In genomic region chr4:25123236-25123635, GRCh38 we compare ENCODE assay signal across 11 cellular contexts. TPM values are rescaled to one million over a fixed set of nuclear protein-coding genes. Genes with fewer than 3 reads are reported as not detected.
DNase-seq lines count a peak whose midpoint lies in the region; ATAC-seq and TF ChIP-seq lines count a peak whose summit lies in the region.
"Had no signal": no experiment of that assay in that cellular context is flagged by ENCODE, and none has a peak within 500 bp of the region (broad histone marks: within the 10 kb centered on the region; RNA-seq: fewer than 3 reads in every experiment).

No MANE protein-coding gene starts in this region.

- no peaks in the 10 kb centered on the region for H3K4me1 Mint-ChIP-seq in CD14-positive monocyte

- DNase-seq in GM12864 (ENCODE audit: low read depth) = peak; percentile 42
- no peak for DNase-seq in PC-3
- DNase-seq in foreskin fibroblast = no peak
- DNase-seq in SJCRH30 = no peak
- DNase-seq in CD14-positive monocyte (ENCODE audit: low spot score) = no peak
- DNase-seq: mesendoderm, NCI-H1694 treated with DMSO at 0.1 percent for 48 hours had no signal

- no peaks in the 10 kb centered on the region for H3K9me2 ChIP-seq in PC-3 (replicated peaks; ENCODE audit: low read length)

- intact Hi-C loops in PC-3 (cut with micrococcal nuclease) = no loop called here
- intact Hi-C loops in CD14-positive monocyte (cut with micrococcal nuclease) = no loop called here

- no peak overlapping the region for H3K4me2 ChIP-seq in PC-3 (ENCODE audit: low read length)
- H3K4me2 ChIP-seq: BLaER1 treated with 17β-estradiol and CSF1 and Interleukin-3, amounts not matched to agents 10 nM and 100 nM had no signal

- no peaks in the 10 kb centered on the region for H4K20me1 ChIP-seq in PC-3 (ENCODE audit: low read length)
- H4K20me1 ChIP-seq: BLaER1 treated with 17β-estradiol and CSF1 and Interleukin-3, amounts not matched to agents 10 nM and 100 nM had no signal

- H3K4me3 ChIP-seq in GM12864 (ENCODE audit: low read depth, low read length) (no peak overlapping the region), PC-3 (ENCODE audit: low read length) (no peak overlapping the region), foreskin fibroblast (ENCODE audit: low read depth in 1 of 2, low read length in 2 of 2) (no peak overlapping the region), SJCRH30 (no peak overlapping the region)
- H3K4me3 ChIP-seq: BLaER1 treated with 17β-estradiol and CSF1 and Interleukin-3, amounts not matched to agents 10 nM and 100 nM had no signal

- no peaks in the 10 kb centered on the region for H3K27me3 ChIP-seq in PC-3 (ENCODE audit: low read length)
- no peaks in the 10 kb centered on the region; the same call in 1 of the 2 replicates for H3K27me3 ChIP-seq in SJCRH30
- H3K27me3 ChIP-seq: BLaER1 treated with 17β-estradiol and CSF1 and Interleukin-3, amounts not matched to agents 10 nM and 100 nM had no signal

- no peaks in the 10 kb centered on the region for H3K9me3 Mint-ChIP-seq in CD14-positive monocyte

- peaks cover 28 to 34% of the 10 kb centered on the region in 2 donors for H3K36me3 Mint-ChIP-seq in CD14-positive monocyte

- H3K9ac ChIP-seq in PC-3 (ENCODE audit: low read length) = no peak overlapping the region
- H3K9ac ChIP-seq: BLaER1 treated with 17β-estradiol and CSF1 and Interleukin-3, amounts not matched to agents 10 nM and 100 nM had no signal

- no TSS peak for BruUV-seq in PC-3 (replicated peaks; lab: Mats Ljungman, UMichigan)

- no peak overlapping the region for H3K4me3 Mint-ChIP-seq in CD14-positive monocyte

- no peaks in the 10 kb centered on the region for H3K36me3 ChIP-seq in PC-3 (ENCODE audit: low read depth, low read length)
- no peaks in the 10 kb centered on the region for H3K36me3 ChIP-seq in SJCRH30

- H3K27ac ChIP-seq in PC-3 (ENCODE audit: low read length) = no peak overlapping the region
- H3K27ac ChIP-seq in SJCRH30 = no peak overlapping the region
- H3K27ac ChIP-seq: BLaER1 treated with 17β-estradiol and CSF1 and Interleukin-3, amounts not matched to agents 10 nM and 100 nM had no signal

- POLR2A ChIA-PET in PC-3 (lab: Charles Lee; ENCODE audit: unreplicated experiment) = no interaction called here

- no peaks in the 10 kb centered on the region for H3K9me3 ChIP-seq in PC-3 (ENCODE audit: low read length)
- no peaks in the 10 kb centered on the region for H3K9me3 ChIP-seq in SJCRH30 (replicated peaks)
- H3K9me3 ChIP-seq: BLaER1 treated with 17β-estradiol and CSF1 and Interleukin-3, amounts not matched to agents 10 nM and 100 nM had no signal

- H3K27me3 Mint-ChIP-seq in CD14-positive monocyte (ENCODE audit: low read depth in 3 of 3) = peaks cover 0 to 3% (median 0%) of the 10 kb centered on the region in 3 donors

- no peak for TF ChIP-seq CTCF in GM12864 (IDR thresholded peaks at IDR 0.05; ENCODE audit: low read depth, low read length, missing control alignments)
- no peak for TF ChIP-seq CTCF in PC-3 (conservative IDR thresholded peaks at IDR 0.05; ENCODE audit: low read depth, low read length)
- TF ChIP-seq CTCF in foreskin fibroblast (IDR thresholded peaks at IDR 0.05; ENCODE audit: low read depth, low read length) = no peak
- no peak for TF ChIP-seq CTCF in CD14-positive monocyte (IDR thresholded peaks at IDR 0.05)

- no peaks in the 10 kb centered on the region for H3K79me2 ChIP-seq in PC-3 (ENCODE audit: low read length)

- CTCF ChIA-PET in PC-3 (lab: Charles Lee) = no interaction called here

- H2AFZ ChIP-seq in PC-3 (ENCODE audit: low read length) = no peak overlapping the region

- ATAC-seq in GM18870 (IDR thresholded peaks at IDR 0.05; ENCODE audit: unreplicated experiment) (peak; percentile 98), GM21737 (IDR thresholded peaks at IDR 0.05; ENCODE audit: unreplicated experiment) (peak; percentile 98), HG03175 (IDR thresholded peaks at IDR 0.05; ENCODE audit: unreplicated experiment) (peak; percentile 91), PC-3 (no peak)

- no peaks in the 10 kb centered on the region for H3K4me1 ChIP-seq in PC-3 (ENCODE audit: insufficient read depth, low read length)
- H3K4me1 ChIP-seq in SJCRH30 = peaks cover under 1% of the 10 kb centered on the region; the same call in 1 of the 2 replicates
- H3K4me1 ChIP-seq: BLaER1 treated with 17β-estradiol and CSF1 and Interleukin-3, amounts not matched to agents 10 nM and 100 nM had no signal

- H3F3A ChIP-seq in PC-3 (ENCODE audit: low read length, unreplicated experiment) = no peaks in the 10 kb centered on the region

- no peak overlapping the region for H3K27ac Mint-ChIP-seq in CD14-positive monocyte

RNA-seq across cellular contexts. Expression of gene SEPSECS, which starts 37.0 kb away (rescaled TPM):
- 3.1 and 5.2 TPM in 2 replicates for total RNA-seq in PC-3 (2014; rRNA removed)
- 7.3 and 7.6 TPM in 2 replicates for total RNA-seq in SJCRH30 (2014; rRNA removed; shearing (Covaris generic))
- polyA plus RNA-seq in CD14-positive monocyte = 1 to 10 TPM in 1 of 2 donors, under 1 TPM in 1; 0.65 to 2.1 TPM
